In the genomic region with DNA sequence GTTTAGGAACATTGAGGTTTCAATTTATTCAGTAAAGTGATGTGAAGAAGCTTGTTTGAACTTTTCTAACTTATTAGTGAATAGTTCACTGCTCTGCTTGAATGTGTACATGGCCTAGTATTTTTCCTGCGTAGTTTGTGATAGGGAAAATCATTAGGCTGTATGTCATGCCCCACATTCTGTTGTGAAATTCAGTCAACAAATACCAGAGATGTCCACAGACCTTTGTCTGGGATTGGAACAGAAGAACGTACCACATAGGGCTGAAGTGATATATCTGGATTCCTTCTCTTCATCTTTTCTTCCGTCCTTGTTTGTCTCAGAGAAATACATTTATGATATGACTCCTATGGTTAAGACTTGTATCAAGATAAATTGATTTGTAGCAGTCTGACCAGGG, we compare ENCODE assay signal across 29 cellular contexts.
"Had no signal": no experiment of that assay in that cellular context is flagged by ENCODE, and none has a peak within 500 bp of the region (broad histone marks: within the 10 kb centered on the region; RNA-seq: fewer than 3 reads in every experiment).

No MANE protein-coding gene starts in this region.

- ATAC-seq: heart right ventricle; left ventricle myocardium superior; natural killer cell; sciatic nerve; stimulated activated naive B cell treated with anti-CD40 and anti-IgM and Interleukin-4, amounts not matched to agents 10 μg/mL and 1 μg/mL and 100 μg/mL, for 72 hours; stimulated activated naive CD8-positive, alpha-beta T cell treated with anti-CD3 and anti-CD28 coated beads, Interleukin-15, Interleukin-2, amounts not matched to agents 100 U/mL and 50 U/mL, for 24 hours; upper lobe of right lung had no signal

- H3K27me3 Mint-ChIP-seq: naive B cell; progenitor cell of endocrine pancreas; stimulated activated naive B cell treated with anti-CD40 and anti-IgM and Interleukin-4, amounts not matched to agents 10 μg/mL and 1 μg/mL and 100 μg/mL, for 72 hours had no signal

- H3K27ac Mint-ChIP-seq: mesothelial cell of epicardium; naive B cell; natural killer cell; nephron progenitor cell; neural progenitor cell; progenitor cell of endocrine pancreas; stimulated activated naive B cell treated with anti-CD40 and anti-IgM and Interleukin-4, amounts not matched to agents 10 μg/mL and 1 μg/mL and 100 μg/mL, for 72 hours had no signal

- H3K36me3 Mint-ChIP-seq: mesothelial cell of epicardium; naive B cell; natural killer cell; neural progenitor cell; stimulated activated naive B cell treated with anti-CD40 and anti-IgM and Interleukin-4, amounts not matched to agents 10 μg/mL and 1 μg/mL and 100 μg/mL, for 72 hours had no signal

- H3K4me3 Mint-ChIP-seq: mesothelial cell of epicardium; naive B cell; natural killer cell; nephron progenitor cell; neural progenitor cell; stimulated activated naive B cell treated with anti-CD40 and anti-IgM and Interleukin-4, amounts not matched to agents 10 μg/mL and 1 μg/mL and 100 μg/mL, for 72 hours had no signal

- H3K4me3 ChIP-seq: heart right ventricle, hepatocyte, lung, neural progenitor cell, ovary, right atrium auricular region, skin epidermis, stomach, testis, thyroid gland, transverse colon, upper lobe of right lung had no signal

- H3K4me1 Mint-ChIP-seq: naive B cell; natural killer cell; nephron progenitor cell; stimulated activated naive B cell treated with anti-CD40 and anti-IgM and Interleukin-4, amounts not matched to agents 10 μg/mL and 1 μg/mL and 100 μg/mL, for 72 hours had no signal

- H3K36me3 ChIP-seq: heart right ventricle, neural progenitor cell, neutrophil, ovary, right atrium auricular region, stomach, thyroid gland, transverse colon, upper lobe of right lung had no signal

- H3K4me1 ChIP-seq: neural progenitor cell, right atrium auricular region, stomach, testis, thyroid gland, transverse colon, upper lobe of right lung had no signal

- H2AFZ ChIP-seq: hepatocyte, neural progenitor cell had no signal

- H3K9me3 Mint-ChIP-seq: natural killer cell; nephron progenitor cell; neural progenitor cell; stimulated activated naive B cell treated with anti-CD40 and anti-IgM and Interleukin-4, amounts not matched to agents 10 μg/mL and 1 μg/mL and 100 μg/mL, for 72 hours had no signal

- FAIRE-seq: urothelium cell line had no signal

- DNase-seq: heart right ventricle; islet precursor cell; left ventricle myocardium superior; mesendoderm; naive B cell; natural killer cell; nephron progenitor cell; ovary; stimulated activated CD4-positive, alpha-beta T cell treated with anti-CD3 and anti-CD28 coated beads, Interleukin-12 subunit alpha, Interleukin-12 subunit beta, amount 100 ng/mL, for 4 hours; stimulated activated CD4-positive, alpha-beta T cell treated with anti-CD3 and anti-CD28 coated beads, Interleukin-15, amount 100 ng/mL, for 24 hours; stimulated activated CD4-positive, alpha-beta T cell treated with anti-CD3 and anti-CD28 coated beads, Interleukin-2, amount 100 ng/mL, for 24 hours; stimulated activated CD4-positive, alpha-beta T cell treated with anti-CD3 and anti-CD28 coated beads, Interleukin-4, amount 100 ng/mL, for 1 hour; stimulated activated naive B cell treated with anti-CD40 and anti-IgM and Interleukin-4, amounts not matched to agents 10 μg/mL and 1 μg/mL and 100 μg/mL, for 72 hours; stimulated activated naive CD8-positive, alpha-beta T cell treated with anti-CD3 and anti-CD28 coated beads, Interleukin-15, Interleukin-2, amounts not matched to agents 100 U/mL and 50 U/mL, for 24 hours; stomach; testis; thyroid gland; transverse colon; upper lobe of right lung had no signal

- H3K27ac ChIP-seq: heart right ventricle, hepatocyte, neural progenitor cell, neutrophil, ovary, right atrium auricular region, skin epidermis, stomach, testis, thyroid gland, transverse colon, upper lobe of right lung had no signal

- H3K79me2 ChIP-seq: hepatocyte had no signal

- H3K27me3 ChIP-seq: hepatocyte, neural progenitor cell, neutrophil, ovary, right atrium auricular region, stomach, testis, thyroid gland, transverse colon, upper lobe of right lung had no signal

- H3K9ac ChIP-seq: neural progenitor cell had no signal

- H3K4me2 ChIP-seq: hepatocyte, neural progenitor cell had no signal

- H3K9me3 ChIP-seq: heart right ventricle, neutrophil, ovary, right atrium auricular region, testis, thyroid gland, transverse colon, upper lobe of right lung had no signal
